In genomic region chr5:150058480-150059126, GRCh38 we compare ENCODE assay signal across 10 cellular contexts. TPM values are rescaled to one million over a fixed set of nuclear protein-coding genes. Genes with fewer than 3 reads are reported as not detected.
A peak's percentile ranks its signal among the peaks of the same experiment; 100 is the strongest.
DNase-seq lines count a peak whose midpoint lies in the region; ATAC-seq and TF ChIP-seq lines count a peak whose summit lies in the region.
"Had no signal": no experiment of that assay in that cellular context is flagged by ENCODE, and none has a peak within 500 bp of the region (broad histone marks: within the 10 kb centered on the region; RNA-seq: fewer than 3 reads in every experiment).

No MANE protein-coding gene starts in this region.

- H3K4me1 Mint-ChIP-seq in type B pancreatic cell (ENCODE audit: unreplicated experiment) = peaks cover 7% of the 10 kb centered on the region

- in situ Hi-C loops in GM13976 (cut with MboI; ENCODE audit: low sequenced_read_pairs, unreplicated experiment) = no loop called here

- ATAC-seq in HG03135 (IDR thresholded peaks at IDR 0.05; ENCODE audit: unreplicated experiment) = no peak
- ATAC-seq: naive thymus-derived CD8-positive, alpha-beta T cell had no signal

- H3K27me3 ChIP-seq in sigmoid colon (no peaks in the 10 kb centered on the region), vagina (no peaks in the 10 kb centered on the region)
- H3K27me3 ChIP-seq: tibial nerve had no signal

- CTCF ChIA-PET in RWPE1 (lab: Yijun Ruan, JAX) = no interaction called here

- intact Hi-C loops in sigmoid colon (cut with DNase I) = no loop called here
- intact Hi-C loops in vagina (cut with DNase I) = no loop called here

- no peak for TF ChIP-seq EP300 in sigmoid colon (IDR thresholded peaks at IDR 0.05)

- TF ChIP-seq CTCF in GM13976 (IDR thresholded peaks at IDR 0.05; ENCODE audit: borderline replicate concordance, control extremely low read depth, extremely low read depth, insufficient read depth, missing control alignments) (no peak), RWPE1 (conservative IDR thresholded peaks at IDR 0.05; ENCODE audit: low read depth) (no peak), sigmoid colon (IDR thresholded peaks at IDR 0.05) (no peak), vagina (IDR thresholded peaks at IDR 0.05) (no peak), type B pancreatic cell (conservative IDR thresholded peaks at IDR 0.05) (no peak)

- peaks cover 6% of the 10 kb centered on the region for H3K36me3 Mint-ChIP-seq in type B pancreatic cell

- H3K4me3 ChIP-seq in sigmoid colon (no peak overlapping the region), vagina (no peak overlapping the region)
- H3K4me3 ChIP-seq: tibial nerve had no signal

- POLR2A ChIA-PET in RWPE1 (lab: Yijun Ruan, JAX; ENCODE audit: low non-redundant PET) = no interaction called here

- H3K27me3 Mint-ChIP-seq in type B pancreatic cell = no peaks in the 10 kb centered on the region
- H3K27me3 Mint-ChIP-seq: naive thymus-derived CD8-positive, alpha-beta T cell had no signal

- no peak overlapping the region for H3K4me3 Mint-ChIP-seq in type B pancreatic cell
- H3K4me3 Mint-ChIP-seq: naive thymus-derived CD8-positive, alpha-beta T cell had no signal

- H3K27ac Mint-ChIP-seq in type B pancreatic cell = no peak overlapping the region

- peaks cover 0 to 24% (median 8%) of the 10 kb centered on the region in 4 donors for H3K36me3 ChIP-seq in sigmoid colon
- H3K36me3 ChIP-seq in vagina = peaks cover 0 to 8% of the 10 kb centered on the region in 2 donors

- H3K9me3 Mint-ChIP-seq in type B pancreatic cell = no peaks in the 10 kb centered on the region
- H3K9me3 Mint-ChIP-seq: naive thymus-derived CD8-positive, alpha-beta T cell had no signal

- H3K4me1 ChIP-seq in sigmoid colon (no peaks in the 10 kb centered on the region), vagina (no peaks in the 10 kb centered on the region)

- H3K27ac ChIP-seq in RWPE1 (no peak overlapping the region; the same call in 1 of the 2 replicates), sigmoid colon (no peak overlapping the region), vagina (no peak overlapping the region)

- TF ChIP-seq POLR2A in sigmoid colon (IDR thresholded peaks at IDR 0.05) (no peak), vagina (IDR thresholded peaks at IDR 0.05) (no peak)

- H3K9me3 ChIP-seq in sigmoid colon (no peaks in the 10 kb centered on the region), vagina (no peaks in the 10 kb centered on the region)
- H3K9me3 ChIP-seq: tibial nerve had no signal

- 84 to 88% methylated on average over 6 of the region's 6 CpGs for WGBS in sigmoid colon, 2 donors

- peak; percentile 37 for DNase-seq in GM13976 (ENCODE audit: low spot score)
- peak; percentile 69 for DNase-seq in RWPE1 (ENCODE audit: low spot score)
- peak; percentile 80 for DNase-seq in fibroblast of gingiva (ENCODE audit: low read depth)
- peak; percentile 68 for DNase-seq in sigmoid colon
- no peak for DNase-seq in vagina (ENCODE audit: extremely low spot score in 2 of 2)
- no peak for DNase-seq in DMS79 (lab: John Stamatoyannopoulos, UW)
- no peak for DNase-seq in type B pancreatic cell (ENCODE audit: extremely low spot score, unreplicated experiment)
- DNase-seq: naive thymus-derived CD8-positive, alpha-beta T cell had no signal

RNA-seq across cellular contexts. Expression of gene CSF1R, which starts 27.8 kb away (rescaled TPM):
- total RNA-seq in sigmoid colon (10 to 100 TPM; 21.9 to 44.4 (median 36.0) TPM), vagina (21.4 TPM), type B pancreatic cell (ENCODE audit: low replicate concordance) (1.6 and 4.0 TPM in 2 replicates)
- 10 to 100 TPM; 10.8 to 26.1 (median 16.3) TPM for polyA plus RNA-seq in sigmoid colon

RNA-seq across cellular contexts. Expression of gene HMGXB3, which starts 58.1 kb away (rescaled TPM):
- total RNA-seq in sigmoid colon = 10 to 100 TPM; 13.9 to 28.8 (median 21.0) TPM
- 10 to 100 TPM in 1 of 3 donors, 1 to 10 TPM in 2; 3.6 to 22.5 (median 6.5) TPM for polyA plus RNA-seq in sigmoid colon
- 38.3 TPM for total RNA-seq in vagina
- 36.3 and 40.5 TPM in 2 replicates for total RNA-seq in type B pancreatic cell (ENCODE audit: low replicate concordance)

RNA-seq across cellular contexts. Expression of gene TIGD6, which starts 58.1 kb away (rescaled TPM):
- 10 to 100 TPM in 1 of 4 donors, 1 to 10 TPM in 3; 1.6 to 11.4 (median 3.8) TPM for total RNA-seq in sigmoid colon
- polyA plus RNA-seq in sigmoid colon = 1 to 10 TPM in 2 of 3 donors, under 1 TPM in 1; 0.60 to 2.4 (median 1.4) TPM
- total RNA-seq in vagina = 4.7 TPM
- 4.9 and 5.5 TPM in 2 replicates for total RNA-seq in type B pancreatic cell (ENCODE audit: low replicate concordance)

Comparison
In these comparisons a context has a peak if more than half of its experiments do, and no peak if none do; other contexts are left out.
1. DNase-seq: peak in GM13976 (single experiment), RWPE1 (single experiment), fibroblast of gingiva (single experiment) and sigmoid colon (single experiment); none in vagina (0 of 2), DMS79 (single experiment) and type B pancreatic cell (single experiment).